1 cellular context compared by ENCODE assay signal in genomic region chr3:194326192-194327029, GRCh38.
TF ChIP-seq lines count a peak whose summit lies in the region.

No MANE protein-coding gene starts in this region.

TF ChIP-seq in K562, 482 proteins besides CTCF, POLR2A, EP300 and RAD21 (continued from another document and continues in another):
- TF ChIP-seq SFPQ (IDR thresholded peaks at IDR 0.05; ENCODE audit: low read depth, low read length) = no peak
- TF ChIP-seq ERF (CRISPR knock-in tag; IDR thresholded peaks at IDR 0.05) = no peak
- TF ChIP-seq ZNF224 (CRISPR knock-in tag; IDR thresholded peaks at IDR 0.05) = no peak
- no peak for TF ChIP-seq RBM39 (optimal IDR thresholded peaks at IDR 0.05; ENCODE audit: low read depth, low read length)
- peak; percentile 70 for TF ChIP-seq MEIS2 (IDR thresholded peaks at IDR 0.05; ENCODE audit: partially characterized antibody)
- peak; percentile 47; the same call in 1 of the 2 replicates for TF ChIP-seq NCOA1 (IDR thresholded peaks at IDR 0.05; ENCODE audit: low read depth)
- peak; percentile 72 to 75; a peak in 2 of 4 replicates for TF ChIP-seq ARNT (IDR thresholded peaks at IDR 0.05)
- TF ChIP-seq NR2C1 (IDR thresholded peaks at IDR 0.05) = 0 out of 2 replicates have a peak, but pooled peaks have one; percentile 10
- no peak for TF ChIP-seq NR2C1 (tag; IDR thresholded peaks at IDR 0.05)
- TF ChIP-seq, protein P1, sequence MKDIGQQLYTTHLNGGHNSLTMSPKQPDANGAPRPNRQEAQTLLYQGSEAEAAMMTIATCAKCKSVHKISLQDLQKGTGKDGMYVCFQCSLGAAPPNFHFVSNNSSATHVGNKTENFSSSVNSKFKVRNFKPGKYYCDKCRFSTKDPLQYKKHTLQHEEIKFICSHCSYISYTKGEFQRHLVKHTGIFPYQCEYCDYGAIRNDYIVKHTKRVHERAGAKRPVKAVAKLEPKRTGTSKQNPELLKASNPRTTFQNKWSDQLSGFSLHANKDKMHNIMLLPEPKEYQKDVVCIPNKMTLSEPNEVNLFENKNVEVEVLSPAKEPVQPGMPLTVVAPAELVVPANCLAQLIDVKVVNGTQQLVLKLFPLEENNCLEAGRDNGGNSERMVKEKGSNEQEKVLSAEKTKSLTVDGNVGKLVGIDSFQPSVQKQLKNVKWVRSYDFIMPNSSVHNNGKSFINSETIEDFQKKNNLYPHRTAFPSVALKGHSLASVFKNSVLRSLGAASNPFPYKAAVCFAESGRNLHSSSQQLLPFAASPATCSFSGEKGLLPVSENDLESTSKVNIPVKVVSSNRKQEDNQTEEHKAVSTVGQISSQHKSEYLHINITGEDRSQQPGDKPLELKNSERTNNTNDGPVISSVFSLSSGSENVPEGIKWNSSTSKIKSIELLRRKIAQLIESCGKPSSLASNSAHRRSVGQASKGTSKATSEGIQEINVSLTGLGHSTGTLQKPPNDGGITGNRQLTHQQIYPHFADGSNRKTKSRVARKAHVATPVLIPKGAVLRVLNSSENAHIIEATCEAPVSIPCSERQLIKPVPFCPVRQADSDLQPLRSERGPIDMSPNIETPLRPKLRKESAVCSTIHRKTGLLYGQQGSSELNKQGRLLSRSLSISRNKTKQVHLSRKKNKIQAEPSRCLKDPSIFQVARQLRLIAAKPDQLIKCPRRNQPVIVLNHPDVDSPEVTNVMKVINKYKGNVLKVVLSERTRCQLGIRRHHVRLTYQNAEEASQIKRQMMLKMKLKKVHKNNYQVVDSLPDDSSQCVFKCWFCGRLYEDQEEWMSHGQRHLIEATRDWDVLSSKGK (CRISPR knock-in tag; IDR thresholded peaks at IDR 0.05) = no peak
- no peak for TF ChIP-seq CHD2 (IDR thresholded peaks at IDR 0.05; ENCODE audit: low read depth, low read length)
- TF ChIP-seq ZKSCAN8 (CRISPR knock-in tag; IDR thresholded peaks at IDR 0.05) = no peak
- no peak for TF ChIP-seq MCM5 (IDR thresholded peaks at IDR 0.05; ENCODE audit: low read depth)
- peak in 1 of 2 experiments; percentile 60; a peak in 2 of 3 replicates for TF ChIP-seq CBX3 (IDR thresholded peaks at IDR 0.05; ENCODE audit: borderline replicate concordance in 1 of 2, low read length in 2 of 2)
- no peak for TF ChIP-seq TAF9B (IDR thresholded peaks at IDR 0.05; ENCODE audit: partially characterized antibody)
- TF ChIP-seq, protein P2, sequence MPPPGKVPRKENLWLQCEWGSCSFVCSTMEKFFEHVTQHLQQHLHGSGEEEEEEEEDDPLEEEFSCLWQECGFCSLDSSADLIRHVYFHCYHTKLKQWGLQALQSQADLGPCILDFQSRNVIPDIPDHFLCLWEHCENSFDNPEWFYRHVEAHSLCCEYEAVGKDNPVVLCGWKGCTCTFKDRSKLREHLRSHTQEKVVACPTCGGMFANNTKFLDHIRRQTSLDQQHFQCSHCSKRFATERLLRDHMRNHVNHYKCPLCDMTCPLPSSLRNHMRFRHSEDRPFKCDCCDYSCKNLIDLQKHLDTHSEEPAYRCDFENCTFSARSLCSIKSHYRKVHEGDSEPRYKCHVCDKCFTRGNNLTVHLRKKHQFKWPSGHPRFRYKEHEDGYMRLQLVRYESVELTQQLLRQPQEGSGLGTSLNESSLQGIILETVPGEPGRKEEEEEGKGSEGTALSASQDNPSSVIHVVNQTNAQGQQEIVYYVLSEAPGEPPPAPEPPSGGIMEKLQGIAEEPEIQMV (tag; conservative IDR thresholded peaks at IDR 0.05; ENCODE audit: low read depth) = no peak
- TF ChIP-seq HNRNPLL (IDR thresholded peaks at IDR 0.05; ENCODE audit: low read depth, low read length, poor library complexity, severe bottlenecking) = no peak
- peak; percentile 65; the same call in 1 of the 2 replicates for TF ChIP-seq MCM3 (IDR thresholded peaks at IDR 0.05)
- TF ChIP-seq KLF6 (CRISPR knock-in tag; IDR thresholded peaks at IDR 0.05; ENCODE audit: borderline replicate concordance) = no peak
- peak; percentile 94 for TF ChIP-seq THRAP3 (IDR thresholded peaks at IDR 0.05; ENCODE audit: borderline replicate concordance)
- peak; percentile 65 for TF ChIP-seq LEF1 (IDR thresholded peaks at IDR 0.05)
- TF ChIP-seq CHD1 (IDR thresholded peaks at IDR 0.05; ENCODE audit: low read length) = no peak
- TF ChIP-seq SMAD4 (CRISPR knock-in tag; conservative IDR thresholded peaks at IDR 0.05) = no peak
- TF ChIP-seq ZBTB7A (IDR thresholded peaks at IDR 0.05; ENCODE audit: borderline replicate concordance, control insufficient read depth, low read depth, low read length) = no peak
- no peak for TF ChIP-seq NFIX (CRISPR knock-in tag; IDR thresholded peaks at IDR 0.05; ENCODE audit: low read depth)
- no peak for TF ChIP-seq POLR2G (IDR thresholded peaks at IDR 0.05; ENCODE audit: low read depth, low read length)
- no peak for TF ChIP-seq ZNF57 (CRISPR knock-in tag; IDR thresholded peaks at IDR 0.05)
- no peak for TF ChIP-seq ZNF785 (CRISPR knock-in tag; IDR thresholded peaks at IDR 0.05)
- TF ChIP-seq SAFB (IDR thresholded peaks at IDR 0.05; ENCODE audit: borderline replicate concordance, low read depth, low read length) = no peak
- TF ChIP-seq BRCA1 (IDR thresholded peaks at IDR 0.05) = no peak
- no peak; the same call in 1 of the 2 replicates for TF ChIP-seq BRCA1 (CRISPR knock-in tag; IDR thresholded peaks at IDR 0.05)
- peak; percentile 77 for TF ChIP-seq NUFIP1 (IDR thresholded peaks at IDR 0.05; ENCODE audit: partially characterized antibody)
- no peak for TF ChIP-seq NFE2 (IDR thresholded peaks at IDR 0.05; ENCODE audit: low read depth)
- no peak for TF ChIP-seq ELF1 (tag; IDR thresholded peaks at IDR 0.05)
- no peak for TF ChIP-seq ZBTB9 (CRISPR knock-in tag; IDR thresholded peaks at IDR 0.05)
- TF ChIP-seq, protein P3, sequence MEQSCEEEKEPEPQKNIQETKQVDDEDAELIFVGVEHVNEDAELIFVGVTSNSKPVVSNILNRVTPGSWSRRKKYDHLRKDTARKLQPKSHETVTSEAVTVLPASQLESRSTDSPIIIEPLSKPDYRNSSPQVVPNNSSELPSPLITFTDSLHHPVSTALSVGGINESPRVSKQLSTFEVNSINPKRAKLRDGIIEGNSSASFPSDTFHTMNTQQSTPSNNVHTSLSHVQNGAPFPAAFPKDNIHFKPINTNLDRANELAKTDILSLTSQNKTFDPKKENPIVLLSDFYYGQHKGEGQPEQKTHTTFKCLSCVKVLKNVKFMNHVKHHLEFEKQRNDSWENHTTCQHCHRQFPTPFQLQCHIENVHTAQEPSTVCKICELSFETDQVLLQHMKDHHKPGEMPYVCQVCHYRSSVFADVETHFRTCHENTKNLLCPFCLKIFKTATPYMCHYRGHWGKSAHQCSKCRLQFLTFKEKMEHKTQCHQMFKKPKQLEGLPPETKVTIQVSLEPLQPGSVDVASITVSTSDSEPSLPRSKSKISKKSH (CRISPR knock-in tag; IDR thresholded peaks at IDR 0.05) = no peak
- TF ChIP-seq ZNF134 (CRISPR knock-in tag; conservative IDR thresholded peaks at IDR 0.05) = no peak
- peak; percentile 47 for TF ChIP-seq ASH1L (IDR thresholded peaks at IDR 0.05; ENCODE audit: borderline replicate concordance, low read depth, partially characterized antibody)
- no peak for TF ChIP-seq THRB (CRISPR knock-in tag; conservative IDR thresholded peaks at IDR 0.05)
- no peak for TF ChIP-seq KHSRP (IDR thresholded peaks at IDR 0.05)
- TF ChIP-seq SP2 (IDR thresholded peaks at IDR 0.05; ENCODE audit: extremely low read depth, low read depth, low read length, poor library complexity, severe bottlenecking) = no peak
- TF ChIP-seq, protein P4, sequence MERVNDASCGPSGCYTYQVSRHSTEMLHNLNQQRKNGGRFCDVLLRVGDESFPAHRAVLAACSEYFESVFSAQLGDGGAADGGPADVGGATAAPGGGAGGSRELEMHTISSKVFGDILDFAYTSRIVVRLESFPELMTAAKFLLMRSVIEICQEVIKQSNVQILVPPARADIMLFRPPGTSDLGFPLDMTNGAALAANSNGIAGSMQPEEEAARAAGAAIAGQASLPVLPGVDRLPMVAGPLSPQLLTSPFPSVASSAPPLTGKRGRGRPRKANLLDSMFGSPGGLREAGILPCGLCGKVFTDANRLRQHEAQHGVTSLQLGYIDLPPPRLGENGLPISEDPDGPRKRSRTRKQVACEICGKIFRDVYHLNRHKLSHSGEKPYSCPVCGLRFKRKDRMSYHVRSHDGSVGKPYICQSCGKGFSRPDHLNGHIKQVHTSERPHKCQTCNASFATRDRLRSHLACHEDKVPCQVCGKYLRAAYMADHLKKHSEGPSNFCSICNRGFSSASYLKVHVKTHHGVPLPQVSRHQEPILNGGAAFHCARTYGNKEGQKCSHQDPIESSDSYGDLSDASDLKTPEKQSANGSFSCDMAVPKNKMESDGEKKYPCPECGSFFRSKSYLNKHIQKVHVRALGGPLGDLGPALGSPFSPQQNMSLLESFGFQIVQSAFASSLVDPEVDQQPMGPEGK (CRISPR knock-in tag; IDR thresholded peaks at IDR 0.05; ENCODE audit: borderline replicate concordance) = no peak
- TF ChIP-seq ZNF407 (IDR thresholded peaks at IDR 0.05; ENCODE audit: low read depth) = peak; percentile 24; the same call in 1 of the 2 replicates
- no peak for TF ChIP-seq ZNF780A (CRISPR knock-in tag; IDR thresholded peaks at IDR 0.05)
